In genomic region chr5:81513982-81514381, GRCh38 we compare ENCODE assay signal across 10 cellular contexts.
DNase-seq lines count a peak whose midpoint lies in the region; ATAC-seq, FAIRE-seq and TF ChIP-seq lines count a peak whose summit lies in the region.
"Had no signal": no experiment of that assay in that cellular context is flagged by ENCODE, and none has a peak within 500 bp of the region (broad histone marks: within the 10 kb centered on the region; RNA-seq: fewer than 3 reads in every experiment).

No MANE protein-coding gene starts in this region.

- no peak overlapping the region for H3K9ac ChIP-seq in astrocyte (ENCODE audit: low read length)

- H3K27me3 ChIP-seq in astrocyte (ENCODE audit: insufficient read depth, low read length): no peaks in the 10 kb centered on the region

- H3K4me1 Mint-ChIP-seq in astrocyte (ENCODE audit: low read depth, unreplicated experiment) (no peaks in the 10 kb centered on the region), neural crest cell (no peaks in the 10 kb centered on the region)
- no peaks in the 10 kb centered on the region for H3K4me1 Mint-ChIP-seq in activated CD4-positive, alpha-beta memory T cell treated with anti-CD3 and anti-CD28 coated beads for 36 hours (ENCODE audit: low read depth)

- no peaks in the 10 kb centered on the region for H3K9me3 Mint-ChIP-seq in astrocyte (ENCODE audit: unreplicated experiment)
- no peaks in the 10 kb centered on the region for H3K9me3 Mint-ChIP-seq in neural crest cell
- H3K9me3 Mint-ChIP-seq in activated CD4-positive, alpha-beta memory T cell treated with anti-CD3 and anti-CD28 coated beads for 36 hours: no peaks in the 10 kb centered on the region
- H3K9me3 Mint-ChIP-seq: activated naive CD4-positive, alpha-beta T cell treated with anti-CD3 and anti-CD28 coated beads for 36 hours had no signal

- no peak overlapping the region for H3K4me2 ChIP-seq in astrocyte (ENCODE audit: low read length)

- no peaks in the 10 kb centered on the region for H3K79me2 ChIP-seq in astrocyte (ENCODE audit: insufficient read depth, low read length)

- no peak for FAIRE-seq in astrocyte (lab: Jason Lieb, UNC)

- peak; percentile 25 for TF ChIP-seq CTCF in astrocyte (IDR thresholded peaks at IDR 0.05; ENCODE audit: insufficient read depth, low read depth, low read length)
- peak; percentile 38 for TF ChIP-seq CTCF in neural crest cell (conservative IDR thresholded peaks at IDR 0.05)

- no peak overlapping the region for H3K4me3 ChIP-seq in astrocyte (ENCODE audit: insufficient read depth, low read depth, low read length)

- ATAC-seq in GM18870 (IDR thresholded peaks at IDR 0.05; ENCODE audit: unreplicated experiment): no peak

- H3K27ac ChIP-seq in astrocyte (ENCODE audit: low read depth, low read length): no peak overlapping the region

- H3K36me3 Mint-ChIP-seq in astrocyte (ENCODE audit: low read depth, unreplicated experiment) (peaks cover 2% of the 10 kb centered on the region), neural crest cell (ENCODE audit: low read depth) (peaks cover 4% of the 10 kb centered on the region)
- H3K36me3 Mint-ChIP-seq in activated CD4-positive, alpha-beta memory T cell treated with anti-CD3 and anti-CD28 coated beads for 36 hours: no peaks in the 10 kb centered on the region

- no peaks in the 10 kb centered on the region for H3K36me3 ChIP-seq in astrocyte (ENCODE audit: insufficient read depth, low read length)

- H3K27ac Mint-ChIP-seq in astrocyte (ENCODE audit: unreplicated experiment): no peak overlapping the region
- H3K27ac Mint-ChIP-seq in neural crest cell (ENCODE audit: unreplicated experiment): no peak overlapping the region
- no peak overlapping the region for H3K27ac Mint-ChIP-seq in activated CD4-positive, alpha-beta memory T cell treated with anti-CD3 and anti-CD28 coated beads for 36 hours
- H3K27ac Mint-ChIP-seq: activated naive CD4-positive, alpha-beta T cell treated with anti-CD3 and anti-CD28 coated beads for 36 hours had no signal

- H4K20me1 ChIP-seq in astrocyte (ENCODE audit: insufficient read depth, low read length): no peaks in the 10 kb centered on the region

- no peak overlapping the region for H3K4me3 Mint-ChIP-seq in astrocyte (ENCODE audit: unreplicated experiment)
- no peak overlapping the region for H3K4me3 Mint-ChIP-seq in neural crest cell
- H3K4me3 Mint-ChIP-seq in activated CD4-positive, alpha-beta memory T cell treated with anti-CD3 and anti-CD28 coated beads for 36 hours: no peak overlapping the region
- H3K4me3 Mint-ChIP-seq: activated naive CD4-positive, alpha-beta T cell treated with anti-CD3 and anti-CD28 coated beads for 36 hours had no signal

- no peak overlapping the region for H2AFZ ChIP-seq in astrocyte (ENCODE audit: low read depth, low read length)

- no peaks in the 10 kb centered on the region for H3K9me3 ChIP-seq in astrocyte (ENCODE audit: insufficient read depth, low read depth, low read length)

- no peaks in the 10 kb centered on the region for H3K27me3 Mint-ChIP-seq in astrocyte (ENCODE audit: low read depth, unreplicated experiment)
- no peaks in the 10 kb centered on the region for H3K27me3 Mint-ChIP-seq in neural crest cell (ENCODE audit: low read depth)
- H3K27me3 Mint-ChIP-seq in activated CD4-positive, alpha-beta memory T cell treated with anti-CD3 and anti-CD28 coated beads for 36 hours: no peaks in the 10 kb centered on the region

- intact Hi-C loops in activated CD4-positive, alpha-beta memory T cell treated with anti-CD3 and anti-CD28 coated beads for 36 hours (cut with micrococcal nuclease): no loop called here

- CTCF ChIA-PET in activated CD4-positive, alpha-beta memory T cell treated with anti-CD3 and anti-CD28 coated beads for 36 hours (lab: Charles Lee): interaction anchor here (0.7 kb wide), 3 partner anchors 325 to 737 kb away, joined by 3 to 5 read pairs (median 3); no protein-coding TSS in a partner anchor

- DNase-seq in NCI-H510A treated with DMSO at 0.1 percent for 48 hours (lab: John Stamatoyannopoulos, UW) (peak; percentile 3), NCI-H510A (lab: John Stamatoyannopoulos, UW) (no peak), LHCN-M2 (ENCODE audit: low read depth) (peak; percentile 18), astrocyte (ENCODE audit: low read depth) (no peak), neural crest cell (ENCODE audit: low read depth, low spot score) (no peak), mesenteric fat pad (ENCODE audit: low spot score) (no peak)
- DNase-seq in activated CD4-positive, alpha-beta memory T cell treated with anti-CD3 and anti-CD28 coated beads for 36 hours: no peak
- DNase-seq: activated naive CD4-positive, alpha-beta T cell treated with anti-CD3 and anti-CD28 coated beads for 36 hours; hippocampal formation had no signal

- no peaks in the 10 kb centered on the region for H3K4me1 ChIP-seq in astrocyte (ENCODE audit: insufficient read depth, low read length)

- POLR2A ChIA-PET in activated CD4-positive, alpha-beta memory T cell treated with anti-CD3 and anti-CD28 coated beads for 36 hours (lab: Charles Lee): no interaction called here

Comparison
In these comparisons a context has a peak if more than half of its experiments do, and no peak if none do; other contexts are left out.
1. DNase-seq: peak in NCI-H510A treated with DMSO at 0.1 percent for 48 hours (single experiment) and LHCN-M2 (single experiment); none in NCI-H510A (single experiment), astrocyte (single experiment), neural crest cell (single experiment), activated CD4-positive, alpha-beta memory T cell treated with anti-CD3 and anti-CD28 coated beads for 36 hours (single experiment) and mesenteric fat pad (single experiment).